8 cellular contexts compared by ENCODE assay signal in the genomic region with DNA sequence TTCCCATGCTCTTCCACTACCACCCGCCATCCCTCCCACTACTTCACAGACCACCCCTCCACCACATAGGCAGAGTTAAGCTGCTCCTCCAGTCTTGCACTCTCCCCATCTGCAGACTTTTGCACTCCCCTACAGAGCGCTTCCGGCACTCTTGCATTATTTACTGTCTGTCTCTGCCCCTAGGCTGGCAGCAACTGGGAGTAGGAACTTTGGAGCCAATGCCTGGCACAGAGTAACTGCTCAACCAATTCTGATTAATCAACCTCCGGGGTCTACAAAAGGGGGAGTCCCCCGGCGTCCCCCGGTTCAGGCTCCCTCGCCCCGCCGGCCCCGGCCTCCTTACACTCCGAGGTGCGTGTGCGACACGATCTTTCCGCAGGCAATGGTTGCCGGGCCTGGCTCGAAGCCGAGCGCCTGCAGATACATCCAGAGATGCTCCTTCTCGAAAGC. TPM values are rescaled to one million over a fixed set of nuclear protein-coding genes. Genes with fewer than 3 reads are reported as not detected.
DNase-seq lines count a peak whose midpoint lies in the region; ATAC-seq and TF ChIP-seq lines count a peak whose summit lies in the region.

No MANE protein-coding gene starts in this region.

- CTCF ChIA-PET in AG04449 (lab: Yijun Ruan, JAX): interaction anchor here (0.9 to 1.7 kb wide), 2 partner anchors 21 to 72 kb away, joined by 3 to 9 read pairs; no protein-coding TSS in a partner anchor

- peaks cover 15% of the 10 kb centered on the region for H3K4me1 Mint-ChIP-seq in progenitor cell of endocrine pancreas (ENCODE audit: low read depth)

- H3F3A ChIP-seq in OCI-LY1 (ENCODE audit: insufficient read depth, low read length): no peaks in the 10 kb centered on the region

- H3K4me3 ChIP-seq in AG04449 (ENCODE audit: low read depth, low read length) (peak overlapping the region; percentile 80), OCI-LY1 (ENCODE audit: low read depth, low read length, poor library complexity, severe bottlenecking) (peak overlapping the region; percentile 84)

- no peak for DNase-seq in AG04449 (ENCODE audit: low read depth, low spot score)
- peak in 3 of 4 experiments; percentile 16 to 28 (median 26) for DNase-seq in activated naive CD4-positive, alpha-beta T cell (lab: John Stamatoyannopoulos, UW)
- DNase-seq in head of caudate nucleus: peak in 29 of 42 donors; percentile 7 to 64 (median 26)
- no peak for DNase-seq in progenitor cell of endocrine pancreas (ENCODE audit: low spot score, unreplicated experiment)
- DNase-seq in occipital lobe (lab: John Stamatoyannopoulos, UW): no peak

- H3K36me3 ChIP-seq in OCI-LY1 (ENCODE audit: insufficient read depth, low read length): peaks cover 19% of the 10 kb centered on the region

- H3K9ac ChIP-seq in OCI-LY1 (ENCODE audit: low read length): peak overlapping the region; percentile 82

- no peak overlapping the region for H2AFZ ChIP-seq in OCI-LY1 (ENCODE audit: low read length)

- intact Hi-C loops in head of caudate nucleus (cut with DNase I): loop anchor here (2.0 to 10.0 kb wide), 3 partner anchors 53 to 279 kb away; a partner anchor contains a TSS

- TF ChIP-seq CTCF in AG04449 (IDR thresholded peaks at IDR 0.05; ENCODE audit: insufficient read depth, low read length, missing control alignments) (no peak), OCI-LY1 (IDR thresholded peaks at IDR 0.05; ENCODE audit: low read length) (no peak), progenitor cell of endocrine pancreas (IDR thresholded peaks at IDR 0.05; ENCODE audit: unreplicated experiment) (no peak)

- POLR2A ChIA-PET in AG04449 (lab: Yijun Ruan, JAX): interaction anchor here (1.4 kb wide), 1 partner anchor 72 kb away, joined by 3 read pairs; no protein-coding TSS in a partner anchor

- peaks cover 30% of the 10 kb centered on the region for H3K4me1 ChIP-seq in OCI-LY1 (ENCODE audit: insufficient read depth, low read length, severe bottlenecking)

- no peaks in the 10 kb centered on the region for H3K27me3 Mint-ChIP-seq in progenitor cell of endocrine pancreas

- no peaks in the 10 kb centered on the region for H3K27me3 ChIP-seq in OCI-LY1 (ENCODE audit: insufficient read depth, low read length)

- H3K9me3 ChIP-seq in OCI-LY1 (ENCODE audit: low read length): no peaks in the 10 kb centered on the region

- H3K27ac Mint-ChIP-seq in progenitor cell of endocrine pancreas: peak overlapping the region; percentile 95

- peaks cover 49% of the 10 kb centered on the region for H3K79me2 ChIP-seq in OCI-LY1 (ENCODE audit: insufficient read depth, low read length)

- ATAC-seq in GM18519 (IDR thresholded peaks at IDR 0.05; ENCODE audit: low FRiP score, unreplicated experiment) (peak; percentile 26), HG03039 (IDR thresholded peaks at IDR 0.05; ENCODE audit: unreplicated experiment) (peak; percentile 21)

- peak overlapping the region; percentile 47 for H3K27ac ChIP-seq in OCI-LY1 (ENCODE audit: low read depth, low read length, poor library complexity, severe bottlenecking)

- H3K4me2 ChIP-seq in OCI-LY1 (ENCODE audit: low read length): peak overlapping the region; percentile 80

- H3K9me2 ChIP-seq in OCI-LY1 (ENCODE audit: low read depth, low read length): no peaks in the 10 kb centered on the region

- no peaks in the 10 kb centered on the region for H3K9me3 Mint-ChIP-seq in progenitor cell of endocrine pancreas (ENCODE audit: low read depth)

- peak overlapping the region; percentile 95 for H3K4me3 Mint-ChIP-seq in progenitor cell of endocrine pancreas (ENCODE audit: low read depth)

- H3K36me3 Mint-ChIP-seq in progenitor cell of endocrine pancreas (ENCODE audit: insufficient read depth): peaks cover 4% of the 10 kb centered on the region

- H4K20me1 ChIP-seq in OCI-LY1 (ENCODE audit: insufficient read depth, low read length): no peaks in the 10 kb centered on the region

RNA-seq across cellular contexts. Expression of a gene that starts 0.5 kb away (rescaled TPM):
- total RNA-seq in progenitor cell of endocrine pancreas: 17.4 and 17.6 TPM in 2 replicates
- 32.8 TPM for total RNA-seq in occipital lobe

RNA-seq across cellular contexts. Expression of a gene that starts 25.1 kb away (rescaled TPM):
- 98.1 and 99.5 TPM in 2 replicates for total RNA-seq in progenitor cell of endocrine pancreas
- 17.2 TPM for total RNA-seq in occipital lobe

RNA-seq across cellular contexts. Expression of a gene that starts 53.0 kb away (rescaled TPM):
- total RNA-seq in progenitor cell of endocrine pancreas (52.6 and 53.3 TPM in 2 replicates), occipital lobe (56.1 TPM)

Comparison
In these comparisons a context has a peak if more than half of its experiments do, and no peak if none do; other contexts are left out.
1. DNase-seq: peak in activated naive CD4-positive, alpha-beta T cell (3 of 4) and head of caudate nucleus (29 of 42); none in AG04449 (single experiment), progenitor cell of endocrine pancreas (single experiment) and occipital lobe (single experiment).